26 cellular contexts compared by ENCODE assay signal in the genomic region with DNA sequence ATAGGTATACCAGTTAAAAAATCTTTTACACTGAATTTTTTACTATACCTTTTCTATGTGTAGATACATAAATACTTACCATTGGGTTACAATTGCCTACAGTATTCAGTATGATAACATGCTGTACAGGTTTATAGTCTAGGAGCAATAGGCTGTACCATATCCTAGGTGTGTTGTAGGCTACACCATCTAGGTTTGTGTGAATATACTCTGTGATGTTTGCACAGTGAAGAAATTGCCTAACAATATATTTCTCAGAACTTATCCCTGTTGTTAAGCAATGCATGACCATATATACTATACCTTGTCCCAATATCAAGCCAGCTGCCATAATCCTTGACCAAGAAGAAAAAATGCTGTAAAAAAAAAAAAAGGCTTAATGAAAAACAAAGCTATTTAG.
"Had no signal": no experiment of that assay in that cellular context is flagged by ENCODE, and none has a peak within 500 bp of the region (broad histone marks: within the 10 kb centered on the region; RNA-seq: fewer than 3 reads in every experiment).

No MANE protein-coding gene starts in this region.

- ATAC-seq: naive thymus-derived CD8-positive, alpha-beta T cell; natural killer cell treated with Interleukin-12 subunit alpha and Interleukin-12 subunit beta and Interleukin-15 and Interleukin-18, amount 100 ng/mL, for 72 hours; pancreas; right cardiac atrium; right lobe of liver; stimulated activated effector memory CD8-positive, alpha-beta T cell treated with anti-CD3 and anti-CD28 coated beads, Interleukin-12 subunit alpha, Interleukin-12 subunit beta, amount 100 ng/mL, for 72 hours; stimulated activated naive B cell treated with anti-CD40 and anti-IgM and Interleukin-4, amounts not matched to agents 10 μg/mL and 1 μg/mL and 100 μg/mL, for 72 hours had no signal

- H3K36me3 ChIP-seq: neutrophil, pancreas, prostate gland, right lobe of liver, thyroid gland, upper lobe of left lung, vagina had no signal

- DNase-seq: naive thymus-derived CD8-positive, alpha-beta T cell; nephron progenitor cell; nucleus accumbens; pancreas; right cardiac atrium; right lobe of liver; sigmoid colon; small intestine; stimulated activated CD4-positive, alpha-beta T cell treated with anti-CD3 and anti-CD28 coated beads, Interleukin-15, amount 100 ng/mL, for 24 hours; stimulated activated CD4-positive, alpha-beta T cell treated with anti-CD3 and anti-CD28 coated beads, Interleukin-2, amount 100 ng/mL, for 24 hours; stimulated activated CD4-positive, alpha-beta T cell treated with anti-CD3 and anti-CD28 coated beads, Interleukin-2, amount 100 ng/mL, for 48 hours; stimulated activated CD4-positive, alpha-beta T cell treated with anti-CD3 and anti-CD28 coated beads, Interleukin-4, amount 100 ng/mL, for 24 hours; stimulated activated naive B cell treated with anti-CD40 and anti-IgM and Interleukin-4, amounts not matched to agents 10 μg/mL and 1 μg/mL and 100 μg/mL, for 72 hours; stimulated activated naive CD4-positive, alpha-beta T cell treated with Interleukin-2 at 50 U/mL for 16 hours; stomach; thyroid gland; trophoblast cell; upper lobe of left lung had no signal

- H3K4me1 ChIP-seq: pancreas, prostate gland, sigmoid colon, stomach, thyroid gland, tibial nerve, upper lobe of left lung, vagina had no signal

- H3K9me3 ChIP-seq: neutrophil, pancreas, prostate gland, right lobe of liver, sigmoid colon, stomach, thoracic aorta, thyroid gland, tibial nerve, upper lobe of left lung, vagina had no signal

- H3K4me3 ChIP-seq: pancreas, prostate gland, right lobe of liver, sigmoid colon, stomach, thoracic aorta, thyroid gland, tibial nerve, upper lobe of left lung, vagina had no signal

- FAIRE-seq: pancreas, urothelium cell line had no signal
